ENCODE assay signal across 1 cellular context in the genomic region with DNA sequence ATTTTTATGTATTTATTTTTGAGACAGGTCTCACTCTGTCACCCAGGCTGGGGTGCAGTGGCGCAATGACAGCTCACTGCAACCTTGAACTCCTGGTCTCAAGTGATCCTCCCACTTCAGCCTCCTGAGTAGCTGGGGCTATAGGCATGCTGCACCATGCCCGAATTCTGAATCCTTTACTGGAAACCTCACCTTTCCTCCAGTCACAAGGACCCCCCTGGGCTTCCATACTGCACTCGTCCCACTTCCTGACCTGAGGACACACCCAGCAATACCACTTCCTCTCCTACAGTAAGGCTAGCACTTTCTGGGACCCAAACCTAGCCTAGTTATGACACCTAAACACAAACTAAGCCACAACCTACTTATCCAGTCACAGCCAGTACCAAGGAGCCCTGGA.
TF ChIP-seq lines count a peak whose summit lies in the region.

No MANE protein-coding gene starts in this region.

TF ChIP-seq in IMR-90, 13 proteins besides CTCF, POLR2A, EP300 and RAD21:
- TF ChIP-seq MAZ (IDR thresholded peaks at IDR 0.05; ENCODE audit: borderline replicate concordance, low read depth, low read length) (no peak), MXI1 (IDR thresholded peaks at IDR 0.05; ENCODE audit: borderline replicate concordance, low read depth, low read length) (no peak), CHD1 (IDR thresholded peaks at IDR 0.05; ENCODE audit: low read depth, low read length) (no peak), RCOR1 (IDR thresholded peaks at IDR 0.05; ENCODE audit: insufficient replicate concordance, low read length) (no peak), BHLHE40 (IDR thresholded peaks at IDR 0.05; ENCODE audit: low read depth, low read length) (no peak), NFE2L2 (IDR thresholded peaks at IDR 0.05; ENCODE audit: low read depth, low read length) (no peak)
- TF ChIP-seq, protein P1, sequence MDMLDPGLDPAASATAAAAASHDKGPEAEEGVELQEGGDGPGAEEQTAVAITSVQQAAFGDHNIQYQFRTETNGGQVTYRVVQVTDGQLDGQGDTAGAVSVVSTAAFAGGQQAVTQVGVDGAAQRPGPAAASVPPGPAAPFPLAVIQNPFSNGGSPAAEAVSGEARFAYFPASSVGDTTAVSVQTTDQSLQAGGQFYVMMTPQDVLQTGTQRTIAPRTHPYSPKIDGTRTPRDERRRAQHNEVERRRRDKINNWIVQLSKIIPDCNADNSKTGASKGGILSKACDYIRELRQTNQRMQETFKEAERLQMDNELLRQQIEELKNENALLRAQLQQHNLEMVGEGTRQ (IDR thresholded peaks at IDR 0.05; ENCODE audit: low read depth, low read length) = no peak
TF ChIP-seq in IMR-90: peak in this region for 0.
